ENCODE assay signal across 8 cellular contexts in genomic region chr7:85041599-85042216, GRCh38.
DNase-seq lines count a peak whose midpoint lies in the region; ATAC-seq and TF ChIP-seq lines count a peak whose summit lies in the region.

No MANE protein-coding gene starts in this region.

- no peaks in the 10 kb centered on the region for H3K27me3 ChIP-seq in lower lobe of right lung (ENCODE audit: low read depth)

- peak; percentile 57 for ATAC-seq in GM19395 (IDR thresholded peaks at IDR 0.05; ENCODE audit: unreplicated experiment)
- ATAC-seq in lower lobe of right lung = peak; percentile 71 to 83
- no peak for ATAC-seq in HG03280 (IDR thresholded peaks at IDR 0.05; ENCODE audit: unreplicated experiment)

- H3K27ac ChIP-seq in lower lobe of right lung = no peak overlapping the region

- TF ChIP-seq CTCF in lower lobe of right lung (IDR thresholded peaks at IDR 0.05) (peak; percentile 67), type B pancreatic cell (conservative IDR thresholded peaks at IDR 0.05) (peak; percentile 86)

- H3K4me3 ChIP-seq in lower lobe of right lung = no peak overlapping the region

- H3K9me3 ChIP-seq in lower lobe of right lung = no peaks in the 10 kb centered on the region

- H3K36me3 Mint-ChIP-seq in type B pancreatic cell = no peaks in the 10 kb centered on the region

- H3K36me3 ChIP-seq in lower lobe of right lung = no peaks in the 10 kb centered on the region

- H3K27ac Mint-ChIP-seq in type B pancreatic cell = no peak overlapping the region

- no peaks in the 10 kb centered on the region for H3K9me3 Mint-ChIP-seq in type B pancreatic cell

- H3K4me1 ChIP-seq in lower lobe of right lung = no peaks in the 10 kb centered on the region

- peaks cover 7% of the 10 kb centered on the region for H3K4me1 Mint-ChIP-seq in type B pancreatic cell (ENCODE audit: unreplicated experiment)

- H3K27me3 Mint-ChIP-seq in type B pancreatic cell = no peaks in the 10 kb centered on the region

- intact Hi-C loops in lower lobe of right lung (cut with DNase I) = no loop called here

- no peak overlapping the region for H3K4me3 Mint-ChIP-seq in type B pancreatic cell

- peak; percentile 86 for DNase-seq in DMS 273 (lab: John Stamatoyannopoulos, UW; ENCODE audit: unreplicated experiment)
- peak; percentile 29 for DNase-seq in KG1 (lab: John Stamatoyannopoulos, UW)
- peak; percentile 42 for DNase-seq in RPMI7951 (ENCODE audit: low read depth)
- DNase-seq in dermis microvascular lymphatic vessel endothelial cell (ENCODE audit: low read depth in 2 of 2) = peak; percentile 57 to 80
- DNase-seq in lower lobe of right lung = peak; percentile 52
- DNase-seq in type B pancreatic cell (ENCODE audit: extremely low spot score, unreplicated experiment) = no peak
